8 cellular contexts compared by ENCODE assay signal in the genomic region with DNA sequence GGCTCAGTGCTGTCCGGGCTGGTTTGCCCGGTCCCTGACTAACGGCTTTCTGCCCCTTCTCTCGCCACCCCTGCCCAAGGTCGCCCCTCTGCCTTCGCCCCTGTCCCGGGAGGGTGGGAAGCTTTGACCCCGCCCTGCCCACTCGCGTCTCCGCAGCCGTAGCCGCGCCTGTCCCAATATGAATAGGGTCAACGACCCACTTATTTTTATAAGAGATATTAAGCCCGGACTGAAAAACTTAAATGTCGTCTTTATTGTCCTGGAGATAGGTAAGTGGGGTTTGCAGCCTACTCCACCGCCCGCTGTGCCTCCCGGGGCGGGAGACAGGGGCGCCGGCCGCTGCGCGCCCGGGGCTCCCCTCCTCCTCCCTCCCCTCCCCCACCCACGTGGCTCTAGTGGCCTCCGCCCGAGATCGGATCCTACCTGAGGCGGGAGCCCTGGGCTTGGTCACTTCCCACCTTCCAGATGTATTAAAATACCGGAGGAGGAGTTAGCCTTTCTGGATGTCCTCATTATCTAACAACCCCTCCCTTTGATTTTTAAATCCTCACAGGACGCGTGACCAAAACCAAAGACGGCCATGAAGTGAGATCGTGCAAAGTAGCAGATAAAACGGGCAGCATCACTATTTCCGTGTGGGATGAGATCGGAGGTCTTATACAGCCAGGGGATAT. TPM values are rescaled to one million over a fixed set of nuclear protein-coding genes. Genes with fewer than 3 reads are reported as not detected.
A peak's percentile ranks its signal among the peaks of the same experiment; 100 is the strongest.
DNase-seq lines count a peak whose midpoint lies in the region; ATAC-seq and TF ChIP-seq lines count a peak whose summit lies in the region.

No MANE protein-coding gene starts in this region.

- H3K9me3 ChIP-seq in WERI-Rb-1 (ENCODE audit: severe bottlenecking) = no peaks in the 10 kb centered on the region

- H3K4me3 ChIP-seq in WERI-Rb-1 (ENCODE audit: low read depth, low read length) = peak overlapping the region; percentile 94
- peak overlapping the region; percentile 75 to 82 for H3K4me3 ChIP-seq in cardiac fibroblast (replicated peaks in 1 of 2; ENCODE audit: low read depth in 2 of 2, low read length in 2 of 2)

- no peaks in the 10 kb centered on the region for H3K27me3 ChIP-seq in WERI-Rb-1 (ENCODE audit: insufficient read depth, low read depth, severe bottlenecking)

- TF ChIP-seq CTCF in WERI-Rb-1 (IDR thresholded peaks at IDR 0.05; ENCODE audit: low read depth, low read length) (no peak), cardiac fibroblast (IDR thresholded peaks at IDR 0.05; ENCODE audit: low read depth, low read length) (no peak)

- ATAC-seq in GM19463 (IDR thresholded peaks at IDR 0.05; ENCODE audit: unreplicated experiment) = peak; percentile 5
- peak; percentile 29 for ATAC-seq in left lobe of liver

- peak overlapping the region; percentile 17 for H3K27ac ChIP-seq in WERI-Rb-1

- DNase-seq in CD1c-positive myeloid dendritic cell (ENCODE audit: extremely low spot score) (peak; percentile 74), HT1080 (ENCODE audit: low read depth) (peak; percentile 80), WERI-Rb-1 (peak; percentile 43), cardiac fibroblast (ENCODE audit: low read depth in 2 of 2) (peak; percentile 36 to 54), left lobe of liver (ENCODE audit: low spot score) (peak; percentile 66), dedifferentiated amniotic fluid mesenchymal stem cell (ENCODE audit: extremely low spot score) (no peak)
- DNase-seq in stimulated activated CD4-positive, alpha-beta T cell treated with anti-CD3 and anti-CD28 coated beads, Interleukin-4, amount 100 ng/mL, for 4 hours = peak; percentile 54 to 74

- H3K36me3 ChIP-seq in WERI-Rb-1 = peaks cover 4% of the 10 kb centered on the region; the same call in 1 of the 2 replicates

RNA-seq across cellular contexts. Expression of a gene that starts 0.6 kb away (rescaled TPM):
- total RNA-seq in HT1080 (2014; rRNA removed; shearing (Covaris generic)) = 39.2 and 48.1 TPM in 2 replicates
- polyA plus RNA-seq in HT1080 (2015; cell fraction: cytosol; rRNA removed) = 29.3 and 30.0 TPM in 2 replicates
- 326 and 328 TPM in 2 replicates for polyA plus RNA-seq in HT1080 (2015; cell fraction: nucleus; rRNA removed)
- total RNA-seq in left lobe of liver = 5.9 TPM
